ENCODE assay signal across 1 cellular context in genomic region chr9:32350682-32351081, GRCh38.
TF ChIP-seq lines count a peak whose summit lies in the region.

No MANE protein-coding gene starts in this region.

TF ChIP-seq in GM23338, 12 proteins besides CTCF, POLR2A, EP300 and RAD21 (continued from another document):
- TF ChIP-seq NANOG (IDR thresholded peaks at IDR 0.05; ENCODE audit: borderline replicate concordance) = no peak
- TF ChIP-seq ZNF331 (CRISPR knock-in tag; IDR thresholded peaks at IDR 0.05; ENCODE audit: low read depth) = no peak
- TF ChIP-seq STAT1 (IDR thresholded peaks at IDR 0.05; ENCODE audit: unreplicated experiment) = no peak
